10 cellular contexts compared by ENCODE assay signal in the genomic region with DNA sequence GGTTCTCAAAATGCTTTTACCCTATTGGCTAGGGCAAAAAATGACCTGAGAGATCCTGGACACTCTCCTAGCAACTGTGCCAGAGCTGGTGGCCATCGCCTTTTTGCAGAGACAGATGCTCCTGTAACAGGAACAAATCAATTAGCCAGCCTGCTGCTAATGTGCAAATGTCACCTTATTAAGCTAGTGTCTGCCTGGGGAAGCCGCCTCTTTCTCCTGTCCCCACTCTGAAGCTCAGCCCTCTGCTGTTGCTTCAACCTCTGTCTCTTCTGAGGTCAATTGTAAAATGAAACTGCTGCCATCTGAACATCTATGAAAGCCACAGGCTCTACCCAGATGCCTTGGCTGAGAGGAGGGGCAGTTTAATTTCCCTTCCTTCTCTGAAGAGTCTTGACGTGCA.
DNase-seq lines count a peak whose midpoint lies in the region; ATAC-seq and TF ChIP-seq lines count a peak whose summit lies in the region.
"Had no signal": no experiment of that assay in that cellular context is flagged by ENCODE, and none has a peak within 500 bp of the region (broad histone marks: within the 10 kb centered on the region; RNA-seq: fewer than 3 reads in every experiment).

No MANE protein-coding gene starts in this region.

- no peaks in the 10 kb centered on the region for H4K20me1 ChIP-seq in BLaER1

- H3K9me3 Mint-ChIP-seq in T-cell (no peaks in the 10 kb centered on the region), chondrocyte (ENCODE audit: low read depth) (no peaks in the 10 kb centered on the region)

- H3K27ac Mint-ChIP-seq in T-cell (no peak overlapping the region), chondrocyte (ENCODE audit: unreplicated experiment) (no peak overlapping the region)

- DNase-seq in T-cell (peak in 28 of 34 experiments; percentile 3 to 53 (median 18)), chondrocyte (ENCODE audit: low spot score) (no peak), cerebellum (ENCODE audit: low spot score) (no peak), NCI-H2196 treated with DMSO at 0.1 percent for 48 hours (lab: John Stamatoyannopoulos, UW; ENCODE audit: unreplicated experiment) (no peak), OCI-M1 (lab: John Stamatoyannopoulos, UW) (no peak)
- DNase-seq: Calu3, right cardiac atrium had no signal

- H3K36me3 ChIP-seq in BLaER1: no peaks in the 10 kb centered on the region

- no peaks in the 10 kb centered on the region for H3K27me3 Mint-ChIP-seq in T-cell
- H3K27me3 Mint-ChIP-seq in chondrocyte (ENCODE audit: low read depth): peaks cover 9% of the 10 kb centered on the region

- peaks cover 28% of the 10 kb centered on the region for H3K4me1 ChIP-seq in BLaER1

- no peak for TF ChIP-seq CTCF in chondrocyte (IDR thresholded peaks at IDR 0.05)

- peak; percentile 66 for ATAC-seq in GM18868 (IDR thresholded peaks at IDR 0.05; ENCODE audit: unreplicated experiment)
- peak; percentile 60 for ATAC-seq in HG02885 (IDR thresholded peaks at IDR 0.05; ENCODE audit: poor library complexity, unreplicated experiment)
- ATAC-seq in T-cell (replicated peaks in 1 of 4): peak; percentile 31 to 54 (median 35)
- ATAC-seq: right cardiac atrium had no signal

- peak overlapping the region; percentile 8; the same call in 1 of the 2 replicates for H3K4me2 ChIP-seq in BLaER1

- H3K36me3 Mint-ChIP-seq in T-cell (no peaks in the 10 kb centered on the region), chondrocyte (ENCODE audit: low read depth) (no peaks in the 10 kb centered on the region)

- no peak overlapping the region for H3K27ac ChIP-seq in BLaER1

- POLR2A ChIA-PET in T-cell (lab: Charles Lee): interaction anchor here in 1 of 2 donors (0.5 kb wide), 1 partner anchor 1443 kb away, joined by 14 read pairs; no protein-coding TSS in a partner anchor

- H3K27me3 ChIP-seq in BLaER1: no peaks in the 10 kb centered on the region

- H3K4me3 Mint-ChIP-seq in T-cell: peak overlapping the region in 2 of 3 donors; percentile 49 to 52
- no peak overlapping the region for H3K4me3 Mint-ChIP-seq in chondrocyte (ENCODE audit: unreplicated experiment)

- H3K4me1 Mint-ChIP-seq in T-cell (peaks cover 19 to 46% (median 21%) of the 10 kb centered on the region in 3 donors), chondrocyte (ENCODE audit: low read depth) (no peaks in the 10 kb centered on the region)

- CTCF ChIA-PET in T-cell (lab: Charles Lee): interaction anchor here (0.6 to 2.1 kb wide), 5 partner anchors 8 to 385 kb away, joined by 3 to 6 read pairs (median 4); no protein-coding TSS in a partner anchor

- H3K9ac ChIP-seq in BLaER1: no peak overlapping the region

- H3K4me3 ChIP-seq in BLaER1: no peak overlapping the region

- no peaks in the 10 kb centered on the region for H3K9me3 ChIP-seq in BLaER1

Comparison
In these comparisons a context has a peak if more than half of its experiments do, and no peak if none do; other contexts are left out.
1. DNase-seq: peak in T-cell (28 of 34); none in chondrocyte (single experiment), cerebellum (single experiment), NCI-H2196 treated with DMSO at 0.1 percent for 48 hours (single experiment) and OCI-M1 (single experiment).
2. Peak in every context shown above with its lines, with median percentiles within 50 percentile points of each other: ATAC-seq.